Comparison of ENCODE assay signal across 14 cellular contexts in genomic region chr12:52189376-52190174, GRCh38. TPM values are rescaled to one million over a fixed set of nuclear protein-coding genes. Genes with fewer than 3 reads are reported as not detected.
DNase-seq lines count a peak whose midpoint lies in the region; ATAC-seq, FAIRE-seq and TF ChIP-seq lines count a peak whose summit lies in the region.
"Had no signal": no experiment of that assay in that cellular context is flagged by ENCODE, and none has a peak within 500 bp of the region (broad histone marks: within the 10 kb centered on the region; RNA-seq: fewer than 3 reads in every experiment).

No MANE protein-coding gene starts in this region.

- H3K36me3 ChIP-seq in GM23248 (ENCODE audit: low read depth) (no peaks in the 10 kb centered on the region), esophagus (ENCODE audit: control insufficient read depth in 2 of 2, insufficient read depth in 2 of 2, low read length in 1 of 2) (peaks cover 0 to 3% of the 10 kb centered on the region in 2 donors), smooth muscle cell (ENCODE audit: low read depth) (no peaks in the 10 kb centered on the region)
- H3K36me3 ChIP-seq: heart left ventricle, lower lobe of right lung, pancreas had no signal

- 26 to 29% methylated on average over 3 of the region's 3 CpGs for WGBS in GM23248 (ENCODE audit: low coverage in 1 of 2, low lambda C conversion rate in 2 of 2, missing lambda C conversion rate in 2 of 2), 2 experiments
- 57% methylated on average over 3 of the region's 3 CpGs for WGBS in esophagus, 2 donors
- WGBS in smooth muscle cell (ENCODE audit: low lambda C conversion rate), result 36% methylated on average over 3 of the region's 3 CpGs

- ATAC-seq in GM21723 (IDR thresholded peaks at IDR 0.05; ENCODE audit: unreplicated experiment) (no peak), GM18861 (IDR thresholded peaks at IDR 0.05; ENCODE audit: unreplicated experiment) (no peak), GM21717 (IDR thresholded peaks at IDR 0.05; ENCODE audit: unreplicated experiment) (no peak)
- ATAC-seq: heart left ventricle, lower lobe of right lung, pancreas had no signal

- H3K4me3 ChIP-seq in GM23248 (no peak overlapping the region), esophagus (ENCODE audit: low read depth in 1 of 2, low read length in 2 of 2) (peak overlapping the region; percentile 24 to 47), smooth muscle cell (no peak overlapping the region)
- H3K4me3 ChIP-seq: dorsolateral prefrontal cortex, heart left ventricle, lower lobe of right lung had no signal

- DNase-seq in GM23248, result peak; percentile 60
- DNase-seq in RCC 7860 (ENCODE audit: low spot score), result peak; percentile 74
- DNase-seq in smooth muscle cell (lab: John Stamatoyannopoulos, UW; ENCODE audit: unreplicated experiment), result no peak
- no peak for DNase-seq in HuH-7 (ENCODE audit: low spot score)
- DNase-seq: dorsolateral prefrontal cortex, heart left ventricle, lower lobe of right lung, NCI-H1694, pancreas had no signal

- no peak overlapping the region for H3K9ac ChIP-seq in GM23248
- no peak overlapping the region for H3K9ac ChIP-seq in smooth muscle cell (ENCODE audit: low read depth)

- H3K9me3 ChIP-seq in GM23248 (ENCODE audit: low read depth), result no peaks in the 10 kb centered on the region
- no peaks in the 10 kb centered on the region for H3K9me3 ChIP-seq in esophagus (ENCODE audit: control insufficient read depth in 2 of 2, insufficient read depth in 1 of 2, low read depth in 1 of 2, low read length in 1 of 2)
- no peaks in the 10 kb centered on the region for H3K9me3 ChIP-seq in smooth muscle cell (replicated peaks; ENCODE audit: low read depth)
- H3K9me3 ChIP-seq: heart left ventricle, lower lobe of right lung, pancreas had no signal

- no peak overlapping the region for H2AFZ ChIP-seq in GM23248
- H2AFZ ChIP-seq in smooth muscle cell (ENCODE audit: low read depth), result no peak overlapping the region

- H3K4me1 ChIP-seq in GM23248 (ENCODE audit: insufficient read depth), result peaks cover 69% of the 10 kb centered on the region
- peaks cover 4 to 33% of the 10 kb centered on the region in 2 donors for H3K4me1 ChIP-seq in esophagus (ENCODE audit: control insufficient read depth in 2 of 2, insufficient read depth in 2 of 2, low read length in 1 of 2)
- H3K4me1 ChIP-seq in smooth muscle cell (ENCODE audit: low read depth), result peaks cover 18% of the 10 kb centered on the region

- no peak for TF ChIP-seq CTCF in smooth muscle cell (IDR thresholded peaks at IDR 0.05; ENCODE audit: borderline replicate concordance, insufficient read depth, poor library complexity, severe bottlenecking)

- H3K27me3 ChIP-seq in GM23248 (replicated peaks; ENCODE audit: insufficient read depth) (no peaks in the 10 kb centered on the region), esophagus (ENCODE audit: control insufficient read depth in 1 of 2, insufficient read depth in 2 of 2, low read length in 2 of 2) (no peaks in the 10 kb centered on the region), smooth muscle cell (ENCODE audit: low read depth) (no peaks in the 10 kb centered on the region)
- H3K27me3 ChIP-seq: dorsolateral prefrontal cortex, heart left ventricle, pancreas had no signal

- H3K79me2 ChIP-seq in GM23248 (ENCODE audit: insufficient read depth), result no peaks in the 10 kb centered on the region
- H3K79me2 ChIP-seq in smooth muscle cell (ENCODE audit: low read depth), result no peaks in the 10 kb centered on the region

- peaks cover 12% of the 10 kb centered on the region; the same call in 1 of the 2 replicates for H3F3A ChIP-seq in GM23248 (ENCODE audit: insufficient read depth)
- H3F3A ChIP-seq in smooth muscle cell (ENCODE audit: low read depth), result peaks cover 19% of the 10 kb centered on the region

- H3K9me2 ChIP-seq in GM23248 (ENCODE audit: insufficient read depth), result no peaks in the 10 kb centered on the region

- no peaks in the 10 kb centered on the region for H4K20me1 ChIP-seq in GM23248 (ENCODE audit: insufficient read depth)
- no peaks in the 10 kb centered on the region for H4K20me1 ChIP-seq in smooth muscle cell (ENCODE audit: low read depth)

- H3K4me2 ChIP-seq in GM23248 (ENCODE audit: unreplicated experiment), result peak overlapping the region; percentile 24
- H3K4me2 ChIP-seq in smooth muscle cell, result peak overlapping the region; percentile 37

- H3K27ac ChIP-seq in GM23248 (no peak overlapping the region), esophagus (ENCODE audit: low read depth in 2 of 2, low read length in 1 of 2) (peak overlapping the region in 1 of 2 donors; percentile 86), smooth muscle cell (ENCODE audit: low read depth) (no peak overlapping the region)
- H3K27ac ChIP-seq: dorsolateral prefrontal cortex, heart left ventricle, lower lobe of right lung had no signal

- FAIRE-seq in RCC 7860 (lab: Jason Lieb, UNC), result peak; percentile 77
- FAIRE-seq: pancreas had no signal

- in situ Hi-C loops in GM23248 (cut with MboI), result no loop called here

RNA-seq across cellular contexts. Expression of gene KRT80, which starts 2.2 kb away (rescaled TPM):
- total RNA-seq in GM23248 (2014; rRNA removed; shearing (Covaris generic)), result 0.38 and 0.65 TPM in 2 replicates
- polyA plus RNA-seq in GM23248 (2016; fragmentation: Nextera tagmentation; extraction: Ambion mirVana) (1.3 TPM in 2 replicates), esophagus (10 to 100 TPM; 40.9 to 53.9 TPM), smooth muscle cell (5.1 and 6.6 TPM in 2 replicates)
- total RNA-seq in smooth muscle cell, result 6.7 and 11.7 TPM in 2 replicates
- total RNA-seq: activated CD8-positive, alpha-beta memory T cell treated with anti-CD3 and anti-CD28 coated beads for 36 hours had no signal

RNA-seq across cellular contexts. Expression of gene KRT7, which starts 43.5 kb away (rescaled TPM):
- 5.7 and 11.0 TPM in 2 replicates for total RNA-seq in GM23248 (2014; rRNA removed; shearing (Covaris generic))
- 14.4 and 17.4 TPM in 2 replicates for polyA plus RNA-seq in GM23248 (2016; fragmentation: Nextera tagmentation; extraction: Ambion mirVana)
- polyA plus RNA-seq in esophagus, result 100 to 1,000 TPM; 153 to 213 TPM
- 168 and 214 TPM in 2 replicates for total RNA-seq in smooth muscle cell
- polyA plus RNA-seq in smooth muscle cell, result 190 and 744 TPM in 2 replicates

Comparison
In these comparisons a context has a peak if more than half of its experiments do, and no peak if none do; other contexts are left out.
1. DNase-seq: peak in GM23248 (single experiment) and RCC 7860 (single experiment); none in smooth muscle cell (single experiment) and HuH-7 (single experiment).
2. H3K4me3 ChIP-seq: peak in esophagus (2 of 2); none in GM23248 (single experiment) and smooth muscle cell (single experiment).